In genomic region chr14:65847065-65847847, GRCh38 we compare ENCODE assay signal across 8 cellular contexts.
DNase-seq lines count a peak whose midpoint lies in the region; ATAC-seq lines count a peak whose summit lies in the region.

No MANE protein-coding gene starts in this region.

- ATAC-seq in GM18907 (IDR thresholded peaks at IDR 0.05; ENCODE audit: unreplicated experiment) = peak; percentile 82
- ATAC-seq in HG03565 (IDR thresholded peaks at IDR 0.05; ENCODE audit: unreplicated experiment) = peak; percentile 77
- ATAC-seq in activated T-cell treated with anti-CD3 and anti-CD28 coated beads, Interleukin-2, amount 50 U/mL, for 72 hours (replicated peaks in 1 of 2) = peak; percentile 84 to 89

- H3K9me3 Mint-ChIP-seq in activated T-cell treated with anti-CD3 and anti-CD28 coated beads, Interleukin-2, amount 50 U/mL, for 72 hours = peaks cover 0 to 7% of the 10 kb centered on the region in 2 donors

- peak; percentile 78 to 80 for DNase-seq in activated T-cell treated with anti-CD3 and anti-CD28 coated beads, Interleukin-2, amount 50 U/mL, for 72 hours
- DNase-seq in stimulated activated CD4-positive, alpha-beta T cell treated with anti-CD3 and anti-CD28 coated beads, Interleukin-4, amount 100 ng/mL, for 48 hours (ENCODE audit: low read depth in 2 of 2) = peak; percentile 11 to 31
- DNase-seq in 8988T (no peak), NCI-H446 (lab: John Stamatoyannopoulos, UW) (no peak), SW 1271 (lab: John Stamatoyannopoulos, UW) (no peak), hypothalamus (lab: John Stamatoyannopoulos, UW) (no peak)

- H3K36me3 Mint-ChIP-seq in activated T-cell treated with anti-CD3 and anti-CD28 coated beads, Interleukin-2, amount 50 U/mL, for 72 hours (ENCODE audit: insufficient read depth in 2 of 2) = peaks cover 5 to 10% of the 10 kb centered on the region in 2 donors

- no peaks in the 10 kb centered on the region for H3K27me3 Mint-ChIP-seq in activated T-cell treated with anti-CD3 and anti-CD28 coated beads, Interleukin-2, amount 50 U/mL, for 72 hours (ENCODE audit: low read depth)

- peaks cover 64% of the 10 kb centered on the region for H3K4me1 Mint-ChIP-seq in activated T-cell treated with anti-CD3 and anti-CD28 coated beads, Interleukin-2, amount 50 U/mL, for 72 hours (ENCODE audit: low read depth)

- H3K4me3 Mint-ChIP-seq in activated T-cell treated with anti-CD3 and anti-CD28 coated beads, Interleukin-2, amount 50 U/mL, for 72 hours = peak overlapping the region; percentile 58 to 70

- H3K27ac Mint-ChIP-seq in activated T-cell treated with anti-CD3 and anti-CD28 coated beads, Interleukin-2, amount 50 U/mL, for 72 hours = peak overlapping the region; percentile 62

Comparison
In these comparisons a context has a peak if more than half of its experiments do, and no peak if none do; other contexts are left out.
1. DNase-seq: peak in activated T-cell treated with anti-CD3 and anti-CD28 coated beads, Interleukin-2, amount 50 U/mL, for 72 hours (2 of 2) and stimulated activated CD4-positive, alpha-beta T cell treated with anti-CD3 and anti-CD28 coated beads, Interleukin-4, amount 100 ng/mL, for 48 hours (2 of 2); none in 8988T (single experiment), NCI-H446 (0 of 2), SW 1271 (0 of 2) and hypothalamus (0 of 51).
2. Peak in every context shown above with its lines, with median percentiles within 50 percentile points of each other: ATAC-seq.